Comparison of ENCODE assay signal across 27 cellular contexts in the genomic region with DNA sequence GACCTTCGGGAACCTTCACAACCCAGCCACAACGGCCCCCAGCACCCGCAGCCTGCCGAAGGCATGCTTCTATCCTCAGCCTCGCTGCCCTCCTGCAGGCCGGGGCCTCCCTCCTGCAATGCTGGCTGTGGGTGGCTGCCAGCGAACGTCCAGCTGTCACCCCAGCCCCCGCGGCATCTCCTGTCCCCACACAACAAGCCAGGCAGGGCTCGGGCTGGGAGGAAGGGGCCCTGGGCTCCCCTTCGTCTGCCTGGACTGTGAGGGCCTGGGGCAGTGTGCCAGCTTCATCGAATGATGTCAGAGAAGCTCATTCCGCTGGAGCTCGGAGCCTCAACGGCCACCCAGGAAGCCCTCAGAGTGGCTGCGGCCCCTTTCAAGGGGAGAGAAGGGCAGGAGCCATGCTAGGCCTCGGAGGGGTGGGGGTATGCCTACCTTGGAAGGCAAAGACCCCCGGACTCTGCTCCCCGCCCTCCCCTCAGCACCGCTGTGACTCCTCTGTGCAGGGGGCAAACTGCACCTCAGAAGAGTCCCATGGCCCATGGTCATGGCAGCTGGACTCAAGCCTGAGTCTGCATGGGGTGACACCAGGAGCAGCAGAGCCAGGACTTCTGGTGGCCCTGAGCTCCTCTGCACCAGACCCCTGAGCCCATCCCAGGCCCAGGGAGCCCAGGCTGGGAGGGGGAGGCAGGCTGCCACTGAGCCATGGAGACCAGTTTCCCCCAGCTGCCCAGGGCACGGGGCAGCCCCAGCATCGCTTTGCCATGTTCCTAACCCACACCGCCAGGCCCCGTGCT. TPM values are rescaled to one million over a fixed set of nuclear protein-coding genes. Genes with fewer than 3 reads are reported as not detected.
DNase-seq lines count a peak whose midpoint lies in the region; ATAC-seq and TF ChIP-seq lines count a peak whose summit lies in the region.
"Had no signal": no experiment of that assay in that cellular context is flagged by ENCODE, and none has a peak within 500 bp of the region (broad histone marks: within the 10 kb centered on the region; RNA-seq: fewer than 3 reads in every experiment).

No MANE protein-coding gene starts in this region.

- H3K36me3 Mint-ChIP-seq in activated naive CD4-positive, alpha-beta T cell treated with anti-CD3 and anti-CD28 coated beads, Interleukin-2, amount 10 ng/mL, durations not matched to agents 7 days and 5 days, result no peaks in the 10 kb centered on the region
- H3K36me3 Mint-ChIP-seq in mesothelial cell of epicardium, result no peaks in the 10 kb centered on the region
- no peaks in the 10 kb centered on the region for H3K36me3 Mint-ChIP-seq in activated T-helper 1 cell treated with anti-CD3 and anti-CD28 coated beads, Interleukin-12 subunit alpha, Interleukin-12 subunit beta, Interleukin-2, Interleukin-4 antibody, amounts not matched to agents 30 ng/mL and 10 ng/mL and 1 ng/mL, durations not matched to agents 14 hours and 24 hours and 36 hours (ENCODE audit: low read depth)
- H3K36me3 Mint-ChIP-seq: activated naive CD8-positive, alpha-beta T cell; CD4-positive, CD25-positive, alpha-beta regulatory T cell; stimulated activated memory B cell treated with anti-CD40 and anti-IgM and Interleukin-4, amounts not matched to agents 10 μg/mL and 1 μg/mL and 100 μg/mL, for 72 hours; T-cell had no signal

- CTCF ChIA-PET in activated naive CD4-positive, alpha-beta T cell treated with anti-CD3 and anti-CD28 coated beads, Interleukin-2, amount 10 ng/mL, durations not matched to agents 7 days and 5 days (lab: Charles Lee), result interaction anchor here (1.6 kb wide), 1 partner anchor 10 kb away, joined by 4 read pairs; no protein-coding TSS in a partner anchor

- no peak overlapping the region for H3K4me3 Mint-ChIP-seq in activated naive CD4-positive, alpha-beta T cell treated with anti-CD3 and anti-CD28 coated beads, Interleukin-2, amount 10 ng/mL, durations not matched to agents 7 days and 5 days
- no peak overlapping the region for H3K4me3 Mint-ChIP-seq in mesothelial cell of epicardium
- H3K4me3 Mint-ChIP-seq in activated T-helper 1 cell treated with anti-CD3 and anti-CD28 coated beads, Interleukin-12 subunit alpha, Interleukin-12 subunit beta, Interleukin-2, Interleukin-4 antibody, amounts not matched to agents 30 ng/mL and 10 ng/mL and 1 ng/mL, durations not matched to agents 14 hours and 24 hours and 36 hours, result no peak overlapping the region
- H3K4me3 Mint-ChIP-seq: activated naive CD8-positive, alpha-beta T cell; activated T-cell treated with anti-CD3 and anti-CD28 coated beads, Interleukin-2, amount 50 U/mL, for 24 hours; CD4-positive, CD25-positive, alpha-beta regulatory T cell; dendritic cell treated with granulocyte-macrophage colony-stimulating factor and Interleukin-4, amounts not matched to agents 40 ng/mL and 50 ng/mL, for 4 days; stimulated activated memory B cell treated with anti-CD40 and anti-IgM and Interleukin-4, amounts not matched to agents 10 μg/mL and 1 μg/mL and 100 μg/mL, for 72 hours; T-cell had no signal

- TF ChIP-seq CTCF in body of pancreas (IDR thresholded peaks at IDR 0.05), result no peak
- no peak for TF ChIP-seq CTCF in mesothelial cell of epicardium (IDR thresholded peaks at IDR 0.05; ENCODE audit: unreplicated experiment)
- TF ChIP-seq CTCF in upper lobe of right lung (IDR thresholded peaks at IDR 0.05), result no peak

- ATAC-seq in body of pancreas (no peak), upper lobe of right lung (no peak)
- no peak for ATAC-seq in activated CD4-positive, CD25-positive, alpha-beta regulatory T cell treated with anti-CD3 and anti-CD28 coated beads, Interleukin-2, amount 50 U/mL, for 24 hours
- ATAC-seq: left colon; stimulated activated memory B cell treated with anti-CD40 and anti-IgM and Interleukin-4, amounts not matched to agents 10 μg/mL and 1 μg/mL and 100 μg/mL, for 72 hours; T-cell had no signal

- H3K36me3 ChIP-seq in body of pancreas (replicated peaks in 1 of 2; ENCODE audit: insufficient read depth in 1 of 2, low read depth in 2 of 2) (no peaks in the 10 kb centered on the region), upper lobe of right lung (no peaks in the 10 kb centered on the region)
- H3K36me3 ChIP-seq: MG63, ovary, thyroid gland had no signal

- H3K4me1 Mint-ChIP-seq in activated naive CD4-positive, alpha-beta T cell treated with anti-CD3 and anti-CD28 coated beads, Interleukin-2, amount 10 ng/mL, durations not matched to agents 7 days and 5 days, result no peaks in the 10 kb centered on the region
- H3K4me1 Mint-ChIP-seq in mesothelial cell of epicardium, result peaks cover 14% of the 10 kb centered on the region
- H3K4me1 Mint-ChIP-seq in activated T-helper 1 cell treated with anti-CD3 and anti-CD28 coated beads, Interleukin-12 subunit alpha, Interleukin-12 subunit beta, Interleukin-2, Interleukin-4 antibody, amounts not matched to agents 30 ng/mL and 10 ng/mL and 1 ng/mL, durations not matched to agents 14 hours and 24 hours and 36 hours (ENCODE audit: low read depth), result no peaks in the 10 kb centered on the region
- H3K4me1 Mint-ChIP-seq: CD4-positive, CD25-positive, alpha-beta regulatory T cell; stimulated activated memory B cell treated with anti-CD40 and anti-IgM and Interleukin-4, amounts not matched to agents 10 μg/mL and 1 μg/mL and 100 μg/mL, for 72 hours; T-cell had no signal

- H3K4me3 ChIP-seq in body of pancreas (no peak overlapping the region), upper lobe of right lung (no peak overlapping the region)
- H3K4me3 ChIP-seq: MG63, ovary, thyroid gland had no signal

- H3K27ac ChIP-seq in body of pancreas (no peak overlapping the region), upper lobe of right lung (no peak overlapping the region)
- H3K27ac ChIP-seq: ovary, thyroid gland had no signal

- H3K27me3 Mint-ChIP-seq in activated naive CD4-positive, alpha-beta T cell treated with anti-CD3 and anti-CD28 coated beads, Interleukin-2, amount 10 ng/mL, durations not matched to agents 7 days and 5 days, result peaks cover 13% of the 10 kb centered on the region
- H3K27me3 Mint-ChIP-seq in mesothelial cell of epicardium (ENCODE audit: low read depth), result peaks cover 31% of the 10 kb centered on the region
- peaks cover 2% of the 10 kb centered on the region for H3K27me3 Mint-ChIP-seq in activated T-helper 1 cell treated with anti-CD3 and anti-CD28 coated beads, Interleukin-12 subunit alpha, Interleukin-12 subunit beta, Interleukin-2, Interleukin-4 antibody, amounts not matched to agents 30 ng/mL and 10 ng/mL and 1 ng/mL, durations not matched to agents 14 hours and 24 hours and 36 hours (ENCODE audit: insufficient read depth)
- H3K27me3 Mint-ChIP-seq: CD4-positive, CD25-positive, alpha-beta regulatory T cell; dendritic cell treated with granulocyte-macrophage colony-stimulating factor and Interleukin-4, amounts not matched to agents 40 ng/mL and 50 ng/mL, for 4 days had no signal

- TF ChIP-seq POLR2A in body of pancreas (IDR thresholded peaks at IDR 0.05), result no peak

- peak; percentile 7 for DNase-seq in activated naive CD4-positive, alpha-beta T cell treated with anti-CD3 and anti-CD28 coated beads, Interleukin-2, amount 50 U/mL, for 16 hours
- DNase-seq in activated naive CD4-positive, alpha-beta T cell treated with anti-CD3 and anti-CD28 coated beads, Interleukin-2, amount 10 ng/mL, durations not matched to agents 7 days and 5 days, result no peak
- DNase-seq in body of pancreas, result peak in 3 of 4 donors; percentile 4 to 12 (median 6)
- peak in 1 of 2 experiments; percentile 30 for DNase-seq in mesothelial cell of epicardium (ENCODE audit: low spot score in 2 of 2, unreplicated experiment in 2 of 2)
- DNase-seq in upper lobe of right lung, result peak; percentile 34
- DNase-seq in activated T-helper 1 cell treated with anti-CD3 and anti-CD28 coated beads, Interleukin-12 subunit alpha, Interleukin-12 subunit beta, Interleukin-2, Interleukin-4 antibody, amounts not matched to agents 30 ng/mL and 10 ng/mL and 1 ng/mL, durations not matched to agents 14 hours and 24 hours and 36 hours (ENCODE audit: low spot score), result no peak
- DNase-seq in iPS-NIHi11 (ENCODE audit: low spot score), result no peak
- DNase-seq: activated CD4-positive, alpha-beta T cell treated with anti-CD3 and anti-CD28 coated beads, Interleukin-2, amount 50 U/mL, for 48 hours; activated T-cell treated with anti-CD3 and anti-CD28 coated beads, Interleukin-2, amount 50 U/mL, for 24 hours; CD4-positive, CD25-positive, alpha-beta regulatory T cell; DND-41; foreskin fibroblast; GOT3; MG63; NCI-H187; NCI-H226; NK-92 treated with Interleukin-12 subunit alpha and Interleukin-12 subunit beta, amount 100 ng/mL, for 24 hours had no signal

- H3K27me3 ChIP-seq in body of pancreas, result no peaks in the 10 kb centered on the region
- peaks cover 23% of the 10 kb centered on the region for H3K27me3 ChIP-seq in upper lobe of right lung
- H3K27me3 ChIP-seq: MG63, ovary, thyroid gland had no signal

- H3K4me1 ChIP-seq in body of pancreas, result no peaks in the 10 kb centered on the region
- H3K4me1 ChIP-seq in upper lobe of right lung, result no peaks in the 10 kb centered on the region

- H3K9me3 ChIP-seq in body of pancreas (no peaks in the 10 kb centered on the region), upper lobe of right lung (no peaks in the 10 kb centered on the region)
- H3K9me3 ChIP-seq: MG63, ovary, thyroid gland had no signal

- H3K9me3 Mint-ChIP-seq in activated naive CD4-positive, alpha-beta T cell treated with anti-CD3 and anti-CD28 coated beads, Interleukin-2, amount 10 ng/mL, durations not matched to agents 7 days and 5 days, result no peaks in the 10 kb centered on the region
- no peaks in the 10 kb centered on the region for H3K9me3 Mint-ChIP-seq in mesothelial cell of epicardium
- no peaks in the 10 kb centered on the region for H3K9me3 Mint-ChIP-seq in activated T-helper 1 cell treated with anti-CD3 and anti-CD28 coated beads, Interleukin-12 subunit alpha, Interleukin-12 subunit beta, Interleukin-2, Interleukin-4 antibody, amounts not matched to agents 30 ng/mL and 10 ng/mL and 1 ng/mL, durations not matched to agents 14 hours and 24 hours and 36 hours
- H3K9me3 Mint-ChIP-seq: activated T-cell treated with anti-CD3 and anti-CD28 coated beads, Interleukin-2, amount 50 U/mL, for 24 hours; dendritic cell treated with granulocyte-macrophage colony-stimulating factor and Interleukin-4, amounts not matched to agents 40 ng/mL and 50 ng/mL, for 4 days; stimulated activated memory B cell treated with anti-CD40 and anti-IgM and Interleukin-4, amounts not matched to agents 10 μg/mL and 1 μg/mL and 100 μg/mL, for 72 hours; T-cell had no signal

- intact Hi-C loops in body of pancreas (cut with DNase I) (no loop called here), upper lobe of right lung (cut with DNase I) (no loop called here)
- intact Hi-C loops in activated T-helper 1 cell treated with anti-CD3 and anti-CD28 coated beads, Interleukin-12 subunit alpha, Interleukin-12 subunit beta, Interleukin-2, Interleukin-4 antibody, amounts not matched to agents 30 ng/mL and 10 ng/mL and 1 ng/mL, durations not matched to agents 14 hours and 24 hours and 36 hours (cut with micrococcal nuclease), result no loop called here

- H3K27ac Mint-ChIP-seq in activated naive CD4-positive, alpha-beta T cell treated with anti-CD3 and anti-CD28 coated beads, Interleukin-2, amount 10 ng/mL, durations not matched to agents 7 days and 5 days, result no peak overlapping the region
- peak overlapping the region; percentile 9 for H3K27ac Mint-ChIP-seq in mesothelial cell of epicardium
- no peak overlapping the region for H3K27ac Mint-ChIP-seq in activated T-helper 1 cell treated with anti-CD3 and anti-CD28 coated beads, Interleukin-12 subunit alpha, Interleukin-12 subunit beta, Interleukin-2, Interleukin-4 antibody, amounts not matched to agents 30 ng/mL and 10 ng/mL and 1 ng/mL, durations not matched to agents 14 hours and 24 hours and 36 hours
- H3K27ac Mint-ChIP-seq: activated naive CD8-positive, alpha-beta T cell; activated T-cell treated with anti-CD3 and anti-CD28 coated beads, Interleukin-2, amount 50 U/mL, for 24 hours; CD4-positive, CD25-positive, alpha-beta regulatory T cell; dendritic cell treated with granulocyte-macrophage colony-stimulating factor and Interleukin-4, amounts not matched to agents 40 ng/mL and 50 ng/mL, for 4 days; stimulated activated memory B cell treated with anti-CD40 and anti-IgM and Interleukin-4, amounts not matched to agents 10 μg/mL and 1 μg/mL and 100 μg/mL, for 72 hours; T-cell had no signal

- WGBS in body of pancreas, 2 donors, result 52 to 83% methylated on average over 5 to 24 of the region's 25 CpGs

RNA-seq across cellular contexts. Expression of a gene that starts 24.8 kb away (rescaled TPM):
- total RNA-seq in body of pancreas, result 10 to 100 TPM in 1 of 2 donors, not detected in 1; 19.4 TPM
- total RNA-seq in mesothelial cell of epicardium, result 0.29 to 0.52 TPM (median 0.36 TPM) in 3 replicates
- 0.14 TPM for total RNA-seq in upper lobe of right lung
- total RNA-seq in activated T-helper 1 cell treated with anti-CD3 and anti-CD28 coated beads, Interleukin-12 subunit alpha, Interleukin-12 subunit beta, Interleukin-2, Interleukin-4 antibody, amounts not matched to agents 30 ng/mL and 10 ng/mL and 1 ng/mL, durations not matched to agents 14 hours and 24 hours and 36 hours, result not detected in 2 replicates
- total RNA-seq: A673; CD4-positive, CD25-positive, alpha-beta regulatory T cell; RPMI7951; T-cell had no signal

RNA-seq across cellular contexts. Expression of a gene that starts 49.8 kb away (rescaled TPM):
- total RNA-seq in body of pancreas, result 1 to 10 TPM; 2.6 to 9.6 TPM
- 5.9 to 7.3 TPM (median 6.0 TPM) in 3 replicates for total RNA-seq in mesothelial cell of epicardium
- total RNA-seq in upper lobe of right lung, result not detected
- total RNA-seq in activated T-helper 1 cell treated with anti-CD3 and anti-CD28 coated beads, Interleukin-12 subunit alpha, Interleukin-12 subunit beta, Interleukin-2, Interleukin-4 antibody, amounts not matched to agents 30 ng/mL and 10 ng/mL and 1 ng/mL, durations not matched to agents 14 hours and 24 hours and 36 hours, result 0.12 and 0.36 TPM in 2 replicates
- total RNA-seq: CD4-positive, CD25-positive, alpha-beta regulatory T cell; RPMI7951; T-cell had no signal

Comparison
In these comparisons a context has a peak if more than half of its experiments do, and no peak if none do; other contexts are left out.
1. DNase-seq: peak in activated naive CD4-positive, alpha-beta T cell treated with anti-CD3 and anti-CD28 coated beads, Interleukin-2, amount 50 U/mL, for 16 hours (single experiment), body of pancreas (3 of 4) and upper lobe of right lung (single experiment); none in activated naive CD4-positive, alpha-beta T cell treated with anti-CD3 and anti-CD28 coated beads, Interleukin-2, amount 10 ng/mL, durations not matched to agents 7 days and 5 days (single experiment), activated T-helper 1 cell treated with anti-CD3 and anti-CD28 coated beads, Interleukin-12 subunit alpha, Interleukin-12 subunit beta, Interleukin-2, Interleukin-4 antibody, amounts not matched to agents 30 ng/mL and 10 ng/mL and 1 ng/mL, durations not matched to agents 14 hours and 24 hours and 36 hours (single experiment) and iPS-NIHi11 (single experiment).